In genomic region chr7:151727579-151728285, GRCh38 we compare ENCODE assay signal across 8 cellular contexts.
DNase-seq lines count a peak whose midpoint lies in the region; ATAC-seq and TF ChIP-seq lines count a peak whose summit lies in the region.

No MANE protein-coding gene starts in this region.

- peak overlapping the region; percentile 45 for H2BK120ac ChIP-seq in mesenchymal stem cell (ENCODE audit: low read depth, low read length)

- DNase-seq in GM10248 (ENCODE audit: extremely low spot score) (peak; percentile 70), MCF 10A (ENCODE audit: unreplicated experiment) (peak; percentile 99), mesenchymal stem cell (peak; percentile 97), cortex of kidney (lab: John Stamatoyannopoulos, UW) (no peak), DMS 273 treated with DMSO at 0.1 percent for 48 hours (lab: John Stamatoyannopoulos, UW) (no peak)
- DNase-seq in stimulated activated CD8-positive, alpha-beta memory T cell treated with anti-CD3 and anti-CD28 coated beads, Interleukin-4, amount 100 ng/mL, for 48 hours: peak; percentile 72

- peak overlapping the region; percentile 62 to 86 for H3K4ac ChIP-seq in mesenchymal stem cell (ENCODE audit: low read depth in 1 of 2, low read length in 2 of 2)

- H2BK5ac ChIP-seq in mesenchymal stem cell (ENCODE audit: low read depth, low read length, poor library complexity, severe bottlenecking): peak overlapping the region; percentile 93

- no peaks in the 10 kb centered on the region for H3K79me1 ChIP-seq in mesenchymal stem cell (replicated peaks; ENCODE audit: low read length, poor library complexity, severe bottlenecking)

- peak overlapping the region in 1 of 2 experiments; percentile 26 for H3K23ac ChIP-seq in mesenchymal stem cell (ENCODE audit: low read length in 2 of 2)

- peak overlapping the region; percentile 96 for H4K8ac ChIP-seq in mesenchymal stem cell (ENCODE audit: low read length)

- H3K4me3 Mint-ChIP-seq in MCF 10A (ENCODE audit: unreplicated experiment): no peak overlapping the region

- no peaks in the 10 kb centered on the region for H3K27me3 Mint-ChIP-seq in MCF 10A (ENCODE audit: insufficient read depth, unreplicated experiment)

- H2AK5ac ChIP-seq in mesenchymal stem cell (ENCODE audit: low read length, severe bottlenecking): peak overlapping the region; percentile 98

- peak overlapping the region; percentile 45 to 99 for H2BK12ac ChIP-seq in mesenchymal stem cell (ENCODE audit: low read length in 2 of 2)

- no peaks in the 10 kb centered on the region for H3K9me3 Mint-ChIP-seq in MCF 10A (ENCODE audit: unreplicated experiment)

- peak overlapping the region; percentile 88 to 99 for H3K18ac ChIP-seq in mesenchymal stem cell (ENCODE audit: low read depth in 1 of 2, low read length in 2 of 2)

- H4K91ac ChIP-seq in mesenchymal stem cell (ENCODE audit: low read length): peak overlapping the region; percentile 96

- H3K27me3 ChIP-seq in mesenchymal stem cell (ENCODE audit: control insufficient read depth in 1 of 2, insufficient read depth in 1 of 2, low read length in 2 of 2): peaks cover 0 to 2% of the 10 kb centered on the region in 2 experiments

- H3K36me3 ChIP-seq in mesenchymal stem cell (ENCODE audit: control insufficient read depth in 1 of 2, insufficient read depth in 2 of 2, low read depth in 1 of 2, low read length in 2 of 2): peaks cover 0 to 2% of the 10 kb centered on the region in 2 experiments

- peak overlapping the region; percentile 77 for H3K27ac ChIP-seq in mesenchymal stem cell (ENCODE audit: low read length, poor library complexity, severe bottlenecking)

- no peaks in the 10 kb centered on the region for H3K36me3 Mint-ChIP-seq in MCF 10A (ENCODE audit: insufficient read depth, unreplicated experiment)

- H3K4me1 ChIP-seq in mesenchymal stem cell (ENCODE audit: control insufficient read depth, insufficient read depth, low read depth, low read length): peaks cover 35% of the 10 kb centered on the region

- BruUV-seq in MCF 10A (replicated peaks; lab: Mats Ljungman, UMichigan): no TSS peak

- 9% methylated on average over 18 of the region's 18 CpGs for WGBS in mesenchymal stem cell

- peak overlapping the region; percentile 92 for H2BK15ac ChIP-seq in mesenchymal stem cell (ENCODE audit: low read depth, poor library complexity, severe bottlenecking)

- intact Hi-C loops in MCF 10A (cut with micrococcal nuclease): loop anchor here (1.0 kb wide), 2 partner anchors 18 to 96 kb away; no protein-coding TSS in a partner anchor

- peak overlapping the region in 1 of 2 experiments; percentile 97 for H3K14ac ChIP-seq in mesenchymal stem cell (ENCODE audit: low read length in 2 of 2)

- H3K4me2 ChIP-seq in mesenchymal stem cell (ENCODE audit: low read length, poor library complexity, severe bottlenecking): peak overlapping the region; percentile 42

- CTCF ChIA-PET in GM10248 (lab: Yijun Ruan, JAX) (interaction anchor here (2.0 kb wide), 1 partner anchor 359 kb away, joined by 7 read pairs; no protein-coding TSS in a partner anchor), MCF 10A (lab: Yijun Ruan, JAX) (interaction anchor here (0.6 to 1.6 kb wide), 6 partner anchors 17 to 238 kb away, joined by 3 to 7 read pairs (median 3); no protein-coding TSS in a partner anchor)

- peak; percentile 60 for ATAC-seq in HG03039 (IDR thresholded peaks at IDR 0.05; ENCODE audit: unreplicated experiment)
- ATAC-seq in SK-N-SH treated with all-trans-retinoic acid at 6 μM for 48 hours: peak; percentile 96

- no peaks in the 10 kb centered on the region for H3K9me3 ChIP-seq in mesenchymal stem cell (ENCODE audit: control insufficient read depth, low read length)

- H3K27ac Mint-ChIP-seq in MCF 10A (ENCODE audit: low read depth, unreplicated experiment): peak overlapping the region; percentile 43

- TF ChIP-seq CTCF in GM10248 (IDR thresholded peaks at IDR 0.05; ENCODE audit: control extremely low read depth, extremely low read depth, low read depth, missing control alignments): no peak
- no peak for TF ChIP-seq CTCF in MCF 10A (IDR thresholded peaks at IDR 0.05; ENCODE audit: unreplicated experiment)

- H2AFZ ChIP-seq in mesenchymal stem cell (ENCODE audit: low read depth, low read length): peak overlapping the region; percentile 43

- peaks cover 24% of the 10 kb centered on the region for H3K4me1 Mint-ChIP-seq in MCF 10A (ENCODE audit: insufficient read depth, unreplicated experiment)

- H3K9ac ChIP-seq in mesenchymal stem cell (ENCODE audit: low read length): peak overlapping the region; percentile 80

- peak overlapping the region in 1 of 2 experiments; percentile 28 for H3K4me3 ChIP-seq in mesenchymal stem cell (ENCODE audit: insufficient read depth in 1 of 2, low read depth in 1 of 2, low read length in 2 of 2)

- POLR2A ChIA-PET in GM10248 (lab: Yijun Ruan, JAX) (no interaction called here), MCF 10A (lab: Yijun Ruan, JAX) (interaction anchor here (0.8 to 1.9 kb wide), 8 partner anchors 9 to 210 kb away, joined by 3 to 9 read pairs (median 4); no protein-coding TSS in a partner anchor)

TF ChIP-seq in SK-N-SH treated with all-trans-retinoic acid at 6 μM for 48 hours, 23 proteins besides CTCF, POLR2A, EP300 and RAD21:
- TF ChIP-seq PATZ1 (CRISPR knock-in tag; IDR thresholded peaks at IDR 0.05; ENCODE audit: borderline replicate concordance) (peak; percentile 76; the same call in 1 of the 2 replicates), ARNTL (CRISPR knock-in tag; IDR thresholded peaks at IDR 0.05; ENCODE audit: borderline replicate concordance, low read depth) (no peak), ISL1 (CRISPR knock-in tag; IDR thresholded peaks at IDR 0.05) (peak; percentile 52; the same call in 1 of the 2 replicates), CREB5 (CRISPR knock-in tag; IDR thresholded peaks at IDR 0.05; ENCODE audit: low read depth) (no peak), TOX (CRISPR knock-in tag; IDR thresholded peaks at IDR 0.05; ENCODE audit: borderline replicate concordance) (no peak), ZNF565 (CRISPR knock-in tag; conservative IDR thresholded peaks at IDR 0.05; ENCODE audit: low read depth) (no peak), ZFP3 (CRISPR knock-in tag; IDR thresholded peaks at IDR 0.05) (peak; percentile 56; the same call in 1 of the 2 replicates), ESRRG (CRISPR knock-in tag; IDR thresholded peaks at IDR 0.05) (no peak)

Comparison
In these comparisons a context has a peak if more than half of its experiments do, and no peak if none do; other contexts are left out.
1. DNase-seq: peak in GM10248 (single experiment), MCF 10A (single experiment), mesenchymal stem cell (single experiment) and stimulated activated CD8-positive, alpha-beta memory T cell treated with anti-CD3 and anti-CD28 coated beads, Interleukin-4, amount 100 ng/mL, for 48 hours (single experiment); none in cortex of kidney (single experiment) and DMS 273 treated with DMSO at 0.1 percent for 48 hours (single experiment).